Comparison of ENCODE assay signal across 18 cellular contexts in the genomic region with DNA sequence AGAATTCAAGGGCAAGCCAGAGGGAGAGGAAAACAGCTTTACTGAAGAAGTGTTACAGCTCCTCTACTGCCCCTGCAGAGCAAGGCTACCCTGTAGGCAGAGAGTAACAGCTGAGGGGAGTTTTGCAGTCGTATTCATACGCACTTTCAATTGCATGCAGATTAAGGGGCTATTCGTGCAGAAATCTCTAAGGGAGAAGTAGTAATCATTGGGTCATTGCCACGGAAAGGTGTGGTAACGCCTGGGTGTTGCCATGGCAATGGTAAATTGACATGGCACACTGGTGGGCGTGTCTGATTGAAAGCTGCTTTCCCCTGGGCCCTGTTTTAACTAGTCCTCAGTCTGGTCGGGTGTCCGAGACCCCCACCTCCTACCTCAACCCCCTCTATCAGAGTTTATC.
A peak's percentile ranks its signal among the peaks of the same experiment; 100 is the strongest.
DNase-seq lines count a peak whose midpoint lies in the region; ATAC-seq, FAIRE-seq and TF ChIP-seq lines count a peak whose summit lies in the region.
"Had no signal": no experiment of that assay in that cellular context is flagged by ENCODE, and none has a peak within 500 bp of the region (broad histone marks: within the 10 kb centered on the region; RNA-seq: fewer than 3 reads in every experiment).

No MANE protein-coding gene starts in this region.

- no peaks in the 10 kb centered on the region for H3K36me3 Mint-ChIP-seq in neural progenitor cell
- H3K36me3 Mint-ChIP-seq: T-cell had no signal

- H3K79me2 ChIP-seq in GM12878 (ENCODE audit: control insufficient read depth, insufficient read depth, low read length) (no peaks in the 10 kb centered on the region), neural progenitor cell (ENCODE audit: low read depth) (no peaks in the 10 kb centered on the region)

- peak; percentile 28 for ATAC-seq in Right ventricle myocardium superior (ENCODE audit: poor library complexity)
- peak; percentile 43 for ATAC-seq in HG03432 (IDR thresholded peaks at IDR 0.05; ENCODE audit: unreplicated experiment)
- ATAC-seq in GM12878: peak; percentile 81
- ATAC-seq in GM18861 (IDR thresholded peaks at IDR 0.05; ENCODE audit: unreplicated experiment): no peak
- ATAC-seq: T-cell had no signal

- SMC1A ChIA-PET in GM12878 (lab: Charles Lee; ENCODE audit: uncharacterized antibody, unreplicated experiment): interaction anchor here (0.6 to 12.8 kb wide), 13 partner anchors 9 to 130 kb away, joined by 3 to 163 read pairs (median 6); no protein-coding TSS in a partner anchor

- H3K27me3 Mint-ChIP-seq in neural progenitor cell (ENCODE audit: insufficient read depth, low read depth): peaks cover 4% of the 10 kb centered on the region

- no peak overlapping the region for H3K4me2 ChIP-seq in GM12878 (ENCODE audit: control insufficient read depth, insufficient read depth)
- no peak overlapping the region for H3K4me2 ChIP-seq in neural progenitor cell
- H3K4me2 ChIP-seq: PC-9 had no signal

- peak; percentile 37 to 63; a peak in 2 of 4 replicates for TF ChIP-seq EP300 in GM12878 (IDR thresholded peaks at IDR 0.05; ENCODE audit: borderline replicate concordance in 1 of 2, control insufficient read depth in 1 of 2, low read depth in 2 of 2, low read length in 2 of 2)

- H3K27ac ChIP-seq in GM12878 (ENCODE audit: control insufficient read depth, insufficient read depth) (no peak overlapping the region), neural progenitor cell (no peak overlapping the region)
- H3K27ac ChIP-seq: PC-9, SK-N-MC had no signal

- no peak overlapping the region for H3K27ac Mint-ChIP-seq in neural progenitor cell
- H3K27ac Mint-ChIP-seq: CD4-positive, alpha-beta T cell; T-cell had no signal

- H3K9ac ChIP-seq in GM12878 (ENCODE audit: control insufficient read depth, insufficient read depth, low read length) (no peak overlapping the region), neural progenitor cell (no peak overlapping the region)

- DNase-seq in Right ventricle myocardium superior (no peak), cardiac septum (ENCODE audit: low spot score) (no peak), GM12878 (ENCODE audit: low read depth, low spot score) (no peak), neural progenitor cell (ENCODE audit: low spot score) (peak; percentile 4), GM13977 (ENCODE audit: low spot score) (no peak)
- DNase-seq: ACHN; Calu3; CD4-positive, alpha-beta T cell; KG1; NCI-H1105; NCI-H1694 treated with DMSO at 0.1 percent for 48 hours; NCI-H2171; NCI-H510A treated with DMSO at 0.1 percent for 48 hours; PC-9; T-cell had no signal

- no peak overlapping the region for H3K4me3 ChIP-seq in GM12878
- H3K4me3 ChIP-seq in neural progenitor cell: no peak overlapping the region
- H3K4me3 ChIP-seq: PC-9, SK-N-MC had no signal

- no TSS peak for BruUV-seq in GM12878 (replicated peaks; lab: Mats Ljungman, UMichigan)

- peaks cover 4% of the 10 kb centered on the region for H3K4me1 Mint-ChIP-seq in neural progenitor cell
- H3K4me1 Mint-ChIP-seq: T-cell had no signal

- no peaks in the 10 kb centered on the region for H4K20me1 ChIP-seq in GM12878 (ENCODE audit: control insufficient read depth, insufficient read depth)
- H4K20me1 ChIP-seq in neural progenitor cell (ENCODE audit: low read depth): no peaks in the 10 kb centered on the region

- H3K27me3 ChIP-seq in GM12878 (replicated peaks in 1 of 2; ENCODE audit: control insufficient read depth in 2 of 2, insufficient read depth in 2 of 2, low read length in 1 of 2) (no peaks in the 10 kb centered on the region), neural progenitor cell (no peaks in the 10 kb centered on the region)

- no peaks in the 10 kb centered on the region for H3F3A ChIP-seq in neural progenitor cell (ENCODE audit: low read depth)

- WGBS in GM12878 (ENCODE audit: insufficient coverage, insufficient replicate concordance, low lambda C conversion rate, missing lambda C conversion rate): 15% methylated on average over 8 of the region's 8 CpGs

- no peaks in the 10 kb centered on the region for H3K4me1 ChIP-seq in GM12878 (ENCODE audit: control insufficient read depth, insufficient read depth, low read length)
- no peaks in the 10 kb centered on the region for H3K4me1 ChIP-seq in neural progenitor cell

- no peaks in the 10 kb centered on the region for H3K9me3 ChIP-seq in GM12878 (replicated peaks; ENCODE audit: control insufficient read depth, insufficient read depth, low read length)
- no peaks in the 10 kb centered on the region for H3K9me3 ChIP-seq in neural progenitor cell (ENCODE audit: low read depth)

- H3K9me3 Mint-ChIP-seq in neural progenitor cell: no peaks in the 10 kb centered on the region
- H3K9me3 Mint-ChIP-seq: CD4-positive, alpha-beta T cell; T-cell had no signal

- in situ Hi-C loops in GM12878 (cut with MboI): no loop called here
- in situ Hi-C loops in GM13977 (cut with MboI; ENCODE audit: low pct_unique_long_range_greater_than_20kb, low sequenced_read_pairs, unreplicated experiment): no loop called here

- no peak overlapping the region for H2AFZ ChIP-seq in GM12878 (ENCODE audit: control insufficient read depth, low read depth, low read length)
- no peak overlapping the region for H2AFZ ChIP-seq in neural progenitor cell (replicated peaks)
- H2AFZ ChIP-seq: PC-9 had no signal

- TF ChIP-seq CTCF in GM12878 (IDR thresholded peaks at IDR 0.05 in 2 of 3, conservative IDR thresholded peaks at IDR 0.05 in 1 of 3; ENCODE audit: control insufficient read depth in 2 of 3, extremely low read depth in 1 of 3, insufficient read depth in 1 of 3, low read depth in 3 of 3, low read length in 3 of 3): no peak
- no peak for TF ChIP-seq CTCF in neural progenitor cell (IDR thresholded peaks at IDR 0.05)
- TF ChIP-seq CTCF in GM13977 (IDR thresholded peaks at IDR 0.05; ENCODE audit: extremely low read depth, insufficient read depth, missing control alignments): no peak

- POLR2A ChIA-PET in GM12878 (lab: Charles Lee): interaction anchor here (1.0 to 6.5 kb wide), 6 partner anchors 9 to 47 kb away, joined by 3 to 63 read pairs (median 6); no protein-coding TSS in a partner anchor

- no peak overlapping the region for H3K4me3 Mint-ChIP-seq in neural progenitor cell
- H3K4me3 Mint-ChIP-seq: CD4-positive, alpha-beta T cell; T-cell had no signal

- no peaks in the 10 kb centered on the region for H3K36me3 ChIP-seq in GM12878 (ENCODE audit: control insufficient read depth in 2 of 2, insufficient read depth in 2 of 2, low read length in 1 of 2)
- no peaks in the 10 kb centered on the region for H3K36me3 ChIP-seq in neural progenitor cell

- no peak for TF ChIP-seq RAD21 in GM12878 (IDR thresholded peaks at IDR 0.05; ENCODE audit: insufficient read depth, low read depth, low read length)

- no peak for FAIRE-seq in GM12878 (lab: Jason Lieb, UNC)

- intact Hi-C loops in Right ventricle myocardium superior (cut with DNase I): no loop called here
- intact Hi-C loops in cardiac septum (cut with DNase I): no loop called here
- intact Hi-C loops in GM12878 (cut with micrococcal nuclease; ENCODE audit: unreplicated experiment): loop anchor here (5.0 kb wide), 1 partner anchor 48 kb away; no protein-coding TSS in a partner anchor

- CTCF ChIA-PET in GM12878 (lab: Yijun Ruan, JAX): interaction anchor here (0.7 to 3.7 kb wide), 10 partner anchors 9 to 208 kb away, joined by 3 to 22 read pairs (median 4); no protein-coding TSS in a partner anchor

- no peak for TF ChIP-seq POLR2A in GM12878 (IDR thresholded peaks at IDR 0.05; ENCODE audit: low read depth, low read length)

- RAD21 ChIA-PET in GM12878 (lab: Charles Lee; ENCODE audit: unreplicated experiment): interaction anchor here (1.1 to 7.0 kb wide), 7 partner anchors 8 to 48 kb away, joined by 3 to 103 read pairs (median 15); no protein-coding TSS in a partner anchor

TF ChIP-seq in GM12878, 131 proteins besides CTCF, POLR2A, EP300 and RAD21 (continues in another document):
- peak; percentile 96 for TF ChIP-seq BMI1 (IDR thresholded peaks at IDR 0.05; ENCODE audit: borderline replicate concordance)
- TF ChIP-seq ATF7 (IDR thresholded peaks at IDR 0.05; ENCODE audit: low read depth): peak; percentile 69
- peak in 1 of 2 experiments; percentile 9; a peak in 1 of 4 replicates for TF ChIP-seq IKZF2 (IDR thresholded peaks at IDR 0.05)
- TF ChIP-seq SMARCA5 (IDR thresholded peaks at IDR 0.05): 0 out of 2 replicates have a peak, but pooled peaks have one; percentile 39
- no peak for TF ChIP-seq NFYA (IDR thresholded peaks at IDR 0.05; ENCODE audit: borderline replicate concordance, low read depth, low read length)
- 0 out of 2 replicates have a peak, but pooled peaks have one; percentile 68 for TF ChIP-seq NBN (IDR thresholded peaks at IDR 0.05)
- TF ChIP-seq, protein P1, sequence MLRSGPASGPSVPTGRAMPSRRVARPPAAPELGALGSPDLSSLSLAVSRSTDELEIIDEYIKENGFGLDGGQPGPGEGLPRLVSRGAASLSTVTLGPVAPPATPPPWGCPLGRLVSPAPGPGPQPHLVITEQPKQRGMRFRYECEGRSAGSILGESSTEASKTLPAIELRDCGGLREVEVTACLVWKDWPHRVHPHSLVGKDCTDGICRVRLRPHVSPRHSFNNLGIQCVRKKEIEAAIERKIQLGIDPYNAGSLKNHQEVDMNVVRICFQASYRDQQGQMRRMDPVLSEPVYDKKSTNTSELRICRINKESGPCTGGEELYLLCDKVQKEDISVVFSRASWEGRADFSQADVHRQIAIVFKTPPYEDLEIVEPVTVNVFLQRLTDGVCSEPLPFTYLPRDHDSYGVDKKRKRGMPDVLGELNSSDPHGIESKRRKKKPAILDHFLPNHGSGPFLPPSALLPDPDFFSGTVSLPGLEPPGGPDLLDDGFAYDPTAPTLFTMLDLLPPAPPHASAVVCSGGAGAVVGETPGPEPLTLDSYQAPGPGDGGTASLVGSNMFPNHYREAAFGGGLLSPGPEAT (IDR thresholded peaks at IDR 0.05; ENCODE audit: low read depth): 0 out of 2 replicates have a peak, but pooled peaks have one; percentile 56
- peak; percentile 37 for TF ChIP-seq MEF2B (IDR thresholded peaks at IDR 0.05; ENCODE audit: partially characterized antibody, poor library complexity, severe bottlenecking)
- TF ChIP-seq, protein P2, sequence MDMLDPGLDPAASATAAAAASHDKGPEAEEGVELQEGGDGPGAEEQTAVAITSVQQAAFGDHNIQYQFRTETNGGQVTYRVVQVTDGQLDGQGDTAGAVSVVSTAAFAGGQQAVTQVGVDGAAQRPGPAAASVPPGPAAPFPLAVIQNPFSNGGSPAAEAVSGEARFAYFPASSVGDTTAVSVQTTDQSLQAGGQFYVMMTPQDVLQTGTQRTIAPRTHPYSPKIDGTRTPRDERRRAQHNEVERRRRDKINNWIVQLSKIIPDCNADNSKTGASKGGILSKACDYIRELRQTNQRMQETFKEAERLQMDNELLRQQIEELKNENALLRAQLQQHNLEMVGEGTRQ (IDR thresholded peaks at IDR 0.05; ENCODE audit: borderline replicate concordance, low read depth, low read length): no peak
- no peak for TF ChIP-seq MYB (IDR thresholded peaks at IDR 0.05; ENCODE audit: borderline replicate concordance, low read depth, low read length)
